In the genomic region with DNA sequence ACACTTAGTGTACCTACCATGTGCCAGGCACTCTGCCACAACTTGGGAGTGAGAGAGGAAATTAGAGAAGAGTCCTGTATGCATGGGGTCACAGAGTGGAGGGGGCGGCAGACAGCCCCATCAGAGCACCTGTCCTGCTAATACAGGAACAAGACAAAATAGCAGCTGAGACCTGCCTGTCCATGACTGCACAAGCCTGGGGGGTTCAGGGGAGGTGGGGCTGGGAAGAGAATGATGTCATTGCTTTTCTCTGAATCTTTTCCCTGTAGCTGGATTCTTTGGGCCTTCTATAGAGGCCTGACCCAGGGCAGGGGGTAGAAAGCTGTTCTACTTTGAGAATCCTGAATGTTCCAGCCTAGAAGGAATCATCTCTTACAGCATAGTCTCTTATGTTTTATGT, we compare ENCODE assay signal across 23 cellular contexts. TPM values are rescaled to one million over a fixed set of nuclear protein-coding genes. Genes with fewer than 3 reads are reported as not detected.
DNase-seq lines count a peak whose midpoint lies in the region; ATAC-seq and TF ChIP-seq lines count a peak whose summit lies in the region.
"Had no signal": no experiment of that assay in that cellular context is flagged by ENCODE, and none has a peak within 500 bp of the region (broad histone marks: within the 10 kb centered on the region; RNA-seq: fewer than 3 reads in every experiment).

No MANE protein-coding gene starts in this region.

- H3K4me3 ChIP-seq in right atrium auricular region: no peak overlapping the region
- no peak overlapping the region for H3K4me3 ChIP-seq in body of pancreas
- H3K4me3 ChIP-seq in right lobe of liver: no peak overlapping the region
- H3K4me3 ChIP-seq: spleen, thoracic aorta had no signal

- peak overlapping the region; percentile 76 for H3K27ac Mint-ChIP-seq in type B pancreatic cell
- H3K27ac Mint-ChIP-seq in natural killer cell treated with Interleukin-12 subunit alpha and Interleukin-12 subunit beta and Interleukin-15 and Interleukin-18, amount 100 ng/mL, for 72 hours: no peak overlapping the region
- H3K27ac Mint-ChIP-seq: memory B cell; stimulated activated memory B cell treated with anti-CD40 and anti-IgM and Interleukin-4, amounts not matched to agents 10 μg/mL and 1 μg/mL and 100 μg/mL, for 72 hours had no signal

- ATAC-seq in left ventricle myocardium superior: no peak
- ATAC-seq in body of pancreas: no peak
- no peak for ATAC-seq in right lobe of liver
- no peak for ATAC-seq in natural killer cell treated with Interleukin-12 subunit alpha and Interleukin-12 subunit beta and Interleukin-15 and Interleukin-18, amount 100 ng/mL, for 72 hours
- ATAC-seq in GM18517 (IDR thresholded peaks at IDR 0.05; ENCODE audit: unreplicated experiment): no peak
- ATAC-seq in HG03442 (IDR thresholded peaks at IDR 0.05; ENCODE audit: unreplicated experiment): no peak
- ATAC-seq: stimulated activated memory B cell treated with anti-CD40 and anti-IgM and Interleukin-4, amounts not matched to agents 10 μg/mL and 1 μg/mL and 100 μg/mL, for 72 hours had no signal

- peaks cover 22% of the 10 kb centered on the region for H3K36me3 Mint-ChIP-seq in type B pancreatic cell
- H3K36me3 Mint-ChIP-seq in natural killer cell treated with Interleukin-12 subunit alpha and Interleukin-12 subunit beta and Interleukin-15 and Interleukin-18, amount 100 ng/mL, for 72 hours: no peaks in the 10 kb centered on the region

- peaks cover 69% of the 10 kb centered on the region for H3K4me1 Mint-ChIP-seq in type B pancreatic cell (ENCODE audit: unreplicated experiment)
- peaks cover 5 to 28% of the 10 kb centered on the region in 2 donors for H3K4me1 Mint-ChIP-seq in natural killer cell treated with Interleukin-12 subunit alpha and Interleukin-12 subunit beta and Interleukin-15 and Interleukin-18, amount 100 ng/mL, for 72 hours (ENCODE audit: low read depth in 2 of 2)

- no peaks in the 10 kb centered on the region for H3K9me3 ChIP-seq in right atrium auricular region
- H3K9me3 ChIP-seq in body of pancreas: no peaks in the 10 kb centered on the region
- H3K9me3 ChIP-seq in right lobe of liver: no peaks in the 10 kb centered on the region
- H3K9me3 ChIP-seq: spleen, thoracic aorta had no signal

- H3K9me3 Mint-ChIP-seq in type B pancreatic cell: no peaks in the 10 kb centered on the region
- H3K9me3 Mint-ChIP-seq in natural killer cell treated with Interleukin-12 subunit alpha and Interleukin-12 subunit beta and Interleukin-15 and Interleukin-18, amount 100 ng/mL, for 72 hours: no peaks in the 10 kb centered on the region
- H3K9me3 Mint-ChIP-seq: memory B cell; stimulated activated memory B cell treated with anti-CD40 and anti-IgM and Interleukin-4, amounts not matched to agents 10 μg/mL and 1 μg/mL and 100 μg/mL, for 72 hours had no signal

- TF ChIP-seq POLR2A in body of pancreas (IDR thresholded peaks at IDR 0.05) (no peak), right lobe of liver (IDR thresholded peaks at IDR 0.05) (no peak)

- H3K27me3 Mint-ChIP-seq in type B pancreatic cell: no peaks in the 10 kb centered on the region
- H3K27me3 Mint-ChIP-seq in natural killer cell treated with Interleukin-12 subunit alpha and Interleukin-12 subunit beta and Interleukin-15 and Interleukin-18, amount 100 ng/mL, for 72 hours: no peaks in the 10 kb centered on the region
- H3K27me3 Mint-ChIP-seq: memory B cell; stimulated activated memory B cell treated with anti-CD40 and anti-IgM and Interleukin-4, amounts not matched to agents 10 μg/mL and 1 μg/mL and 100 μg/mL, for 72 hours had no signal

- DNase-seq in right atrium auricular region (ENCODE audit: low spot score): no peak
- no peak for DNase-seq in left ventricle myocardium superior
- DNase-seq in body of pancreas: no peak
- no peak for DNase-seq in right lobe of liver
- DNase-seq in type B pancreatic cell (ENCODE audit: extremely low spot score, unreplicated experiment): no peak
- no peak for DNase-seq in natural killer cell treated with Interleukin-12 subunit alpha and Interleukin-12 subunit beta and Interleukin-15 and Interleukin-18, amount 100 ng/mL, for 72 hours (ENCODE audit: low spot score)
- DNase-seq: activated CD4-positive, alpha-beta T cell treated with anti-CD3 and anti-CD28 coated beads for 4 hours; activated naive CD4-positive, alpha-beta T cell treated with Interleukin-2 at 50 U/mL for 16 hours; activated T-cell treated with anti-CD3 and anti-CD28 coated beads, Interleukin-2, amount 50 U/mL, for 48 hours; caudate nucleus; MM.1S; NCI-H1417 treated with DMSO at 0.1 percent for 48 hours; occipital lobe; spleen; stimulated activated CD4-positive, alpha-beta T cell treated with anti-CD3 and anti-CD28 coated beads, Interleukin-4, amount 100 ng/mL, for 1 hour; T-helper 2 cell had no signal

- H3K27me3 ChIP-seq in right atrium auricular region: no peaks in the 10 kb centered on the region
- no peaks in the 10 kb centered on the region for H3K27me3 ChIP-seq in body of pancreas
- H3K27me3 ChIP-seq in right lobe of liver: no peaks in the 10 kb centered on the region
- H3K27me3 ChIP-seq: spleen had no signal

- H3K36me3 ChIP-seq in right atrium auricular region (no peaks in the 10 kb centered on the region), body of pancreas (replicated peaks in 1 of 2; ENCODE audit: insufficient read depth in 1 of 2, low read depth in 2 of 2) (peaks cover 0 to 3% of the 10 kb centered on the region in 2 donors), right lobe of liver (peaks cover 0 to 5% (median 2%) of the 10 kb centered on the region in 4 donors)

- H3K27ac ChIP-seq in right atrium auricular region (peak overlapping the region; percentile 43 to 49), body of pancreas (peak overlapping the region; percentile 38 to 47 (median 42)), right lobe of liver (peak overlapping the region in 2 of 3 donors; percentile 87 to 94)
- H3K27ac ChIP-seq: C4-2B, spleen, thoracic aorta had no signal

- WGBS in body of pancreas, 2 donors: 88 to 100% methylated on average over 1 of the region's 1 CpG
- 100% methylated on average over 1 of the region's 1 CpG for WGBS in right lobe of liver (ENCODE audit: insufficient coverage, low coverage, low lambda C conversion rate, missing lambda C conversion rate)

- no peak for TF ChIP-seq CTCF in right atrium auricular region (IDR thresholded peaks at IDR 0.05)
- TF ChIP-seq CTCF in body of pancreas (IDR thresholded peaks at IDR 0.05): no peak
- no peak for TF ChIP-seq CTCF in right lobe of liver (IDR thresholded peaks at IDR 0.05)
- no peak for TF ChIP-seq CTCF in type B pancreatic cell (conservative IDR thresholded peaks at IDR 0.05)

- intact Hi-C loops in left ventricle myocardium superior (cut with micrococcal nuclease): no loop called here
- intact Hi-C loops in body of pancreas (cut with DNase I): no loop called here
- intact Hi-C loops in right lobe of liver (cut with DNase I): no loop called here

- peaks cover 0 to 57% of the 10 kb centered on the region in 2 donors for H3K4me1 ChIP-seq in right atrium auricular region
- peaks cover 56% of the 10 kb centered on the region for H3K4me1 ChIP-seq in body of pancreas
- peaks cover 0 to 47% (median 14%) of the 10 kb centered on the region in 4 donors for H3K4me1 ChIP-seq in right lobe of liver

- no peak overlapping the region for H3K4me3 Mint-ChIP-seq in type B pancreatic cell
- H3K4me3 Mint-ChIP-seq in natural killer cell treated with Interleukin-12 subunit alpha and Interleukin-12 subunit beta and Interleukin-15 and Interleukin-18, amount 100 ng/mL, for 72 hours: no peak overlapping the region
- H3K4me3 Mint-ChIP-seq: memory B cell; stimulated activated memory B cell treated with anti-CD40 and anti-IgM and Interleukin-4, amounts not matched to agents 10 μg/mL and 1 μg/mL and 100 μg/mL, for 72 hours had no signal

RNA-seq across cellular contexts. Expression of a gene that starts 37.4 kb away (rescaled TPM):
- 10 to 100 TPM in 1 of 2 donors, 1 to 10 TPM in 1; 9.3 to 20.2 TPM for total RNA-seq in right atrium auricular region
- total RNA-seq in left ventricle myocardium superior: 16.8 TPM
- 10 to 100 TPM in 1 of 2 donors, 1 to 10 TPM in 1; 8.6 to 10.5 TPM for total RNA-seq in body of pancreas
- 10 to 100 TPM; 12.6 to 19.2 (median 14.9) TPM for total RNA-seq in right lobe of liver
- total RNA-seq in type B pancreatic cell (ENCODE audit: low replicate concordance): 62.2 and 100 TPM in 2 replicates
- 100 to 1,000 TPM in 1 of 2 donors, 10 to 100 TPM in 1; 52.4 to 110 TPM for total RNA-seq in natural killer cell treated with Interleukin-12 subunit alpha and Interleukin-12 subunit beta and Interleukin-15 and Interleukin-18, amount 100 ng/mL, for 72 hours

RNA-seq across cellular contexts. Expression of a gene that starts 54.7 kb away (rescaled TPM):
- total RNA-seq in right atrium auricular region (10 to 100 TPM in 1 of 2 donors, 1 to 10 TPM in 1; 1.5 to 12.3 TPM), left ventricle myocardium superior (1.3 TPM), body of pancreas (1 to 10 TPM; 4.9 to 6.7 TPM), right lobe of liver (1 to 10 TPM in 2 of 6 experiments, under 1 TPM in 1, not detected in 3; 0.29 to 2.4 (median 1.1) TPM), type B pancreatic cell (ENCODE audit: low replicate concordance) (53.9 and 94.5 TPM in 2 replicates)
- not detected for total RNA-seq in natural killer cell treated with Interleukin-12 subunit alpha and Interleukin-12 subunit beta and Interleukin-15 and Interleukin-18, amount 100 ng/mL, for 72 hours
- total RNA-seq: activated CD8-positive, alpha-beta memory T cell treated with anti-CD3 and anti-CD28 coated beads for 36 hours had no signal
